Comparison of ENCODE assay signal across 8 cellular contexts in the genomic region with DNA sequence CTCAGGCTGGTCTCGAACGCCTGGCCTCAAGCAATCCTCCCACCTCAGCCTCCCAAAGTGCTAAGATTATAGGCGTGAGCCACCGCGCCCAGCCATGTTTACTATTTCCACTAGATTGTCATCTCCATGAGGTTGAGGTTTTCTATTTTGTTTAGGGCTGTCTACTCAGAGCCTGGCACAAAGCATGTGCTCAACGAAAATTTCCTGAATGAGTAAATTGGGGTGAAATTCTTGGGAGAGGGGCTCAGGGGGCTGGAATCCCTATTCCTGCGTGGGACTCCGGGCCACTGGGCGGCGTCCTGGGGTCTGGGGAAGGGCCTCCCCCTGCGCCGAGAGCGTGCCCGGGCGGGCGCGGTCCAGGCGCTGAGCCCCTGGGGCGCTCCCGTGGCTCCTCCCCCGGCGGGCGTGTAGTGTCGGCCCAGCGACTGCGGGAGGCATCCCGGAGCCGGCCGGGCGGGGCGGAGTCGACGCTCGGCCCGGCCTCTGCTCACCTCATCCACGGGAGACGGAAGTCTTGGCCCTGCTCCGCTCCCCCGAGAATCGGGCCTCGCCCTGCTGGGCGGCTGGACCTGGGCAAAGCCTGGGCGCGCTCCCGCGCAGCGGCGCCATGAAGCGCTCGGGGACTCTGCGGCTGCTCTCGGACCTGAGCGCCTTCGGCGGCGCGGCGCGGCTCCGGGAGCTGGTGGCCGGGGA. TPM values are rescaled to one million over a fixed set of nuclear protein-coding genes. Genes with fewer than 3 reads are reported as not detected.
A peak's percentile ranks its signal among the peaks of the same experiment; 100 is the strongest.
DNase-seq lines count a peak whose midpoint lies in the region; ATAC-seq, FAIRE-seq and TF ChIP-seq lines count a peak whose summit lies in the region.

HPS6 (plus strand) TSS at position 482 of the 693 bp plus-strand sequence; CDS start at position 608, 126 bp downstream.

- no peaks in the 10 kb centered on the region for H3K9me3 ChIP-seq in mucosa of stomach (ENCODE audit: control insufficient read depth, low read length)

- FAIRE-seq in HTR-8/SVneo (lab: Jason Lieb, UNC), result peak; percentile 89

- TF ChIP-seq CTCF in epithelial cell of proximal tubule (conservative IDR thresholded peaks at IDR 0.05; ENCODE audit: low read depth, low read length), result no peak

- H3K36me3 ChIP-seq in mucosa of stomach (ENCODE audit: control insufficient read depth, insufficient read depth, low read length), result peaks cover 8% of the 10 kb centered on the region

- H3K27me3 ChIP-seq in mucosa of stomach (ENCODE audit: control insufficient read depth, insufficient read depth, low read length), result no peaks in the 10 kb centered on the region

- H3K4me3 ChIP-seq in epithelial cell of proximal tubule (ENCODE audit: low read depth, low read length) (peak within 1 kb of the TSS; percentile 89), mucosa of stomach (ENCODE audit: low read length) (peak within 1 kb of the TSS; percentile 50)

- H3K4me1 ChIP-seq in mucosa of stomach (ENCODE audit: control insufficient read depth, insufficient read depth, low read length), result peaks cover 18% of the 10 kb centered on the region

- peak; percentile 87 for ATAC-seq in GM21360 (IDR thresholded peaks at IDR 0.05; ENCODE audit: unreplicated experiment)

- peak within 1 kb of the TSS; percentile 92 for H3K9ac ChIP-seq in mucosa of stomach (ENCODE audit: low read length)

- in situ Hi-C loops in Caki2 (cut with HindIII; ENCODE audit: low pct_unique_long_range_greater_than_20kb, low sequenced_read_pairs), result no loop called here

- DNase-seq in Caki2 (ENCODE audit: low read depth), result peak; percentile 90
- DNase-seq in HTR-8/SVneo (ENCODE audit: insufficient read length, low spot score), result peak; percentile 92
- DNase-seq in OCI-M2 (lab: John Stamatoyannopoulos, UW; ENCODE audit: unreplicated experiment), result peak; percentile 75
- DNase-seq in activated T-cell treated with anti-CD3 and anti-CD28 coated beads for 4 hours, result peak; percentile 79
- DNase-seq in epithelial cell of proximal tubule (ENCODE audit: low read depth), result no peak
- peak; percentile 70 for DNase-seq in stimulated activated CD8-positive, alpha-beta memory T cell treated with anti-CD3 and anti-CD28 coated beads, Interleukin-7, amount 100 ng/mL, for 24 hours (ENCODE audit: low read depth)

RNA-seq across cellular contexts. Expression of gene HPS6, which starts in this region (rescaled TPM):
- 55.8 and 65.1 TPM in 2 replicates for total RNA-seq in Caki2 (2014; rRNA removed; shearing (Covaris generic); ENCODE audit: low replicate concordance)
- 47.6 and 52.6 TPM in 2 replicates for total RNA-seq in epithelial cell of proximal tubule
